ENCODE assay signal across 9 cellular contexts in genomic region chr7:131330299-131330698, GRCh38. TPM values are rescaled to one million over a fixed set of nuclear protein-coding genes. Genes with fewer than 3 reads are reported as not detected.
DNase-seq lines count a peak whose midpoint lies in the region; ATAC-seq and TF ChIP-seq lines count a peak whose summit lies in the region.
"Had no signal": no experiment of that assay in that cellular context is flagged by ENCODE, and none has a peak within 500 bp of the region (broad histone marks: within the 10 kb centered on the region; RNA-seq: fewer than 3 reads in every experiment).

No MANE protein-coding gene starts in this region.

- H3K27me3 Mint-ChIP-seq in central memory CD8-positive, alpha-beta T cell, result no peaks in the 10 kb centered on the region
- no peaks in the 10 kb centered on the region for H3K27me3 Mint-ChIP-seq in osteocyte (ENCODE audit: unreplicated experiment)
- H3K27me3 Mint-ChIP-seq: stimulated activated memory B cell treated with anti-CD40 and anti-IgM and Interleukin-4, amounts not matched to agents 10 μg/mL and 1 μg/mL and 100 μg/mL, for 72 hours had no signal

- H3K9me3 ChIP-seq in DOHH2 (ENCODE audit: control insufficient read depth, insufficient read depth, low read length) (peaks cover 8% of the 10 kb centered on the region), MM.1S (replicated peaks; ENCODE audit: insufficient read depth, low read length) (no peaks in the 10 kb centered on the region)

- H3K9me3 Mint-ChIP-seq in central memory CD8-positive, alpha-beta T cell, result no peaks in the 10 kb centered on the region
- H3K9me3 Mint-ChIP-seq in osteocyte (ENCODE audit: unreplicated experiment), result peaks cover 8% of the 10 kb centered on the region
- H3K9me3 Mint-ChIP-seq: stimulated activated memory B cell treated with anti-CD40 and anti-IgM and Interleukin-4, amounts not matched to agents 10 μg/mL and 1 μg/mL and 100 μg/mL, for 72 hours had no signal

- peaks cover 11% of the 10 kb centered on the region for H3K36me3 Mint-ChIP-seq in central memory CD8-positive, alpha-beta T cell (ENCODE audit: insufficient read depth)
- H3K36me3 Mint-ChIP-seq in osteocyte (ENCODE audit: unreplicated experiment), result peaks cover 7% of the 10 kb centered on the region

- H3K4me3 ChIP-seq in DOHH2 (ENCODE audit: low read length), result peak overlapping the region; percentile 97
- H3K4me3 ChIP-seq in MM.1S (ENCODE audit: low read length), result no peak overlapping the region

- H3K36me3 ChIP-seq in DOHH2 (ENCODE audit: control insufficient read depth, low read length), result peaks cover 45% of the 10 kb centered on the region
- H3K36me3 ChIP-seq in MM.1S (replicated peaks; ENCODE audit: insufficient read depth, low read length), result no peaks in the 10 kb centered on the region

- no peaks in the 10 kb centered on the region for H3K27me3 ChIP-seq in DOHH2 (ENCODE audit: control insufficient read depth, low read length)
- H3K27me3 ChIP-seq in MM.1S (replicated peaks; ENCODE audit: insufficient read depth, low read length), result no peaks in the 10 kb centered on the region

- H2AFZ ChIP-seq in MM.1S (ENCODE audit: low read length), result no peak overlapping the region

- TF ChIP-seq CTCF in DOHH2 (IDR thresholded peaks at IDR 0.05; ENCODE audit: low read depth, low read length, poor library complexity, severe bottlenecking), result no peak
- TF ChIP-seq CTCF in MM.1S (IDR thresholded peaks at IDR 0.05; ENCODE audit: low read length), result no peak
- TF ChIP-seq CTCF in osteocyte (IDR thresholded peaks at IDR 0.05), result no peak

- DNase-seq in MM.1S, result no peak
- no peak for DNase-seq in central memory CD8-positive, alpha-beta T cell (ENCODE audit: low spot score in 2 of 2)
- DNase-seq in osteocyte (ENCODE audit: extremely low spot score, unreplicated experiment), result no peak
- DNase-seq in mesenteric fat pad (ENCODE audit: low spot score), result no peak
- no peak for DNase-seq in effector CD8-positive, alpha-beta T cell (lab: John Stamatoyannopoulos, UW)
- DNase-seq: MV-4-11 had no signal

- ATAC-seq in central memory CD8-positive, alpha-beta T cell (replicated peaks; ENCODE audit: extremely low read depth, poor library complexity, severe bottlenecking), result no peak
- no peak for ATAC-seq in HG03025 (IDR thresholded peaks at IDR 0.05; ENCODE audit: low FRiP score, unreplicated experiment)
- ATAC-seq: stimulated activated memory B cell treated with anti-CD40 and anti-IgM and Interleukin-4, amounts not matched to agents 10 μg/mL and 1 μg/mL and 100 μg/mL, for 72 hours had no signal

- H3K4me2 ChIP-seq in DOHH2 (ENCODE audit: low read length), result peak overlapping the region; percentile 92
- H3K4me2 ChIP-seq in MM.1S (ENCODE audit: low read depth, low read length), result peak overlapping the region; percentile 5; the same call in 1 of the 2 replicates

- H3K4me1 Mint-ChIP-seq in central memory CD8-positive, alpha-beta T cell, result peaks cover 62% of the 10 kb centered on the region
- peaks cover 45% of the 10 kb centered on the region for H3K4me1 Mint-ChIP-seq in osteocyte (ENCODE audit: unreplicated experiment)

- no peak overlapping the region for H3K9ac ChIP-seq in MM.1S (ENCODE audit: low read length)

- H3K27ac Mint-ChIP-seq in central memory CD8-positive, alpha-beta T cell (ENCODE audit: low read depth), result peak overlapping the region; percentile 32
- no peak overlapping the region for H3K27ac Mint-ChIP-seq in osteocyte (ENCODE audit: unreplicated experiment)

- H3K4me1 ChIP-seq in DOHH2 (ENCODE audit: control insufficient read depth, low read length), result peaks cover 47% of the 10 kb centered on the region
- peaks cover 20% of the 10 kb centered on the region for H3K4me1 ChIP-seq in MM.1S (ENCODE audit: low read length)

- H3K4me3 Mint-ChIP-seq in central memory CD8-positive, alpha-beta T cell, result peak overlapping the region; percentile 15
- peak overlapping the region; percentile 28 for H3K4me3 Mint-ChIP-seq in osteocyte (ENCODE audit: unreplicated experiment)

- H3F3A ChIP-seq in DOHH2 (ENCODE audit: control insufficient read depth, insufficient read depth) (peaks cover 16% of the 10 kb centered on the region), MM.1S (ENCODE audit: insufficient read depth, low read length) (no peaks in the 10 kb centered on the region)

- H3K27ac ChIP-seq in DOHH2 (ENCODE audit: low read depth, low read length), result peak overlapping the region; percentile 9
- H3K27ac ChIP-seq in MM.1S (ENCODE audit: low read length), result no peak overlapping the region

- no peaks in the 10 kb centered on the region for H3K9me2 ChIP-seq in DOHH2 (replicated peaks; ENCODE audit: control insufficient read depth, low read length)
- no peaks in the 10 kb centered on the region for H3K9me2 ChIP-seq in MM.1S (replicated peaks; ENCODE audit: insufficient read depth, low read length)

- H4K20me1 ChIP-seq in DOHH2 (ENCODE audit: control insufficient read depth, insufficient read depth, low read depth, low read length) (peaks cover 10% of the 10 kb centered on the region; the same call in 1 of the 2 replicates), MM.1S (ENCODE audit: insufficient read depth, low read length) (no peaks in the 10 kb centered on the region)

- H3K79me2 ChIP-seq in DOHH2 (ENCODE audit: control insufficient read depth, low read length) (peaks cover 87% of the 10 kb centered on the region), MM.1S (ENCODE audit: low read length) (peaks cover 73% of the 10 kb centered on the region)

RNA-seq across cellular contexts. Expression of gene MKLN1, which starts 2.6 kb away (rescaled TPM):
- total RNA-seq in osteocyte (41.4 and 44.1 TPM in 2 replicates), mesenteric fat pad (73.4 TPM)
